In the genomic region with DNA sequence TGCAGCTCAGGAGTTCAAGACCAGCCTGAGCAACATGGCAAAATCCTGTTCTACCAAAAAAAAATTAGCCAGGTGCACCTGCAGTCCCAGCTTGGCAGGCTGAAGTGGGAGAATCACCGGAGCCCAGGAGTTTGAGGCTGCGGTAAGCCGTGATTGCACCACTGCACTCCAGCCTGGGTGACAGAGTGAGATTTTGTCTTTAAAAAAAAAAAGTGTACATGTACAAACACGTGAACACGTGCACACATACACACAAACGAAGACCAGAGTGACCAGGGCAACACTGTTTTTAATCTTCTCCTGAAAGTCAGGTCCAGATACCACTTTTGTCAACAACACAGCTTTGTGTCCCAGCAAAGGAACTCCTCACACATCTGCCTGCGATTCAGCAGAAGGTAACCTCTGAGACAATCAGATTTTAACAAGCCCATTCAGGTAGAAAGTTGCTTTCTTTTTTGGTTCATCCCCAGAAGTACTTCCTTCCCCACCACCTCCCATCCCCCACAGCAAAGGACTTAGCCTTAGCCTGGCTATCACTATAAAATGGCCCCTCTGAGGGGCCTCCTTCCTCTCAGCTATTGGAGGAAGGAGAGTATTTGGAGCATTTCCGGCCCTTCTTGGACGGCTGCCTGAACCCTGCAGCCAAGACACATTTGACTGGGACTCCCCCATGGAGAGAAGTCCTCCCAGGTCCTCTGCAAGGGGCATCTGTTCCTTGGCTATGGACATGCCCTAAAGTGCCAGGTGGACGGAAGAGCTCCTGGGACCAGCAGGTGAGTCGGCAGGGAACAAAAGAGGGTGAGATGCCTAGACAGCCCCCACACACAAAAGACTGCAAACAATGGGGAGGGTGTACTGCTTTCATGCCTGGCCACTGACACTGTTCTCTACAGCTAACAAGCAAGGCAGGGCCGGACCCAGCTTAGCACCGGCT, we compare ENCODE assay signal across 3 cellular contexts.
TF ChIP-seq lines count a peak whose summit lies in the region.

No MANE protein-coding gene starts in this region.

TF ChIP-seq in liver, 16 proteins besides CTCF, POLR2A, EP300 and RAD21:
- TF ChIP-seq, protein P1, sequence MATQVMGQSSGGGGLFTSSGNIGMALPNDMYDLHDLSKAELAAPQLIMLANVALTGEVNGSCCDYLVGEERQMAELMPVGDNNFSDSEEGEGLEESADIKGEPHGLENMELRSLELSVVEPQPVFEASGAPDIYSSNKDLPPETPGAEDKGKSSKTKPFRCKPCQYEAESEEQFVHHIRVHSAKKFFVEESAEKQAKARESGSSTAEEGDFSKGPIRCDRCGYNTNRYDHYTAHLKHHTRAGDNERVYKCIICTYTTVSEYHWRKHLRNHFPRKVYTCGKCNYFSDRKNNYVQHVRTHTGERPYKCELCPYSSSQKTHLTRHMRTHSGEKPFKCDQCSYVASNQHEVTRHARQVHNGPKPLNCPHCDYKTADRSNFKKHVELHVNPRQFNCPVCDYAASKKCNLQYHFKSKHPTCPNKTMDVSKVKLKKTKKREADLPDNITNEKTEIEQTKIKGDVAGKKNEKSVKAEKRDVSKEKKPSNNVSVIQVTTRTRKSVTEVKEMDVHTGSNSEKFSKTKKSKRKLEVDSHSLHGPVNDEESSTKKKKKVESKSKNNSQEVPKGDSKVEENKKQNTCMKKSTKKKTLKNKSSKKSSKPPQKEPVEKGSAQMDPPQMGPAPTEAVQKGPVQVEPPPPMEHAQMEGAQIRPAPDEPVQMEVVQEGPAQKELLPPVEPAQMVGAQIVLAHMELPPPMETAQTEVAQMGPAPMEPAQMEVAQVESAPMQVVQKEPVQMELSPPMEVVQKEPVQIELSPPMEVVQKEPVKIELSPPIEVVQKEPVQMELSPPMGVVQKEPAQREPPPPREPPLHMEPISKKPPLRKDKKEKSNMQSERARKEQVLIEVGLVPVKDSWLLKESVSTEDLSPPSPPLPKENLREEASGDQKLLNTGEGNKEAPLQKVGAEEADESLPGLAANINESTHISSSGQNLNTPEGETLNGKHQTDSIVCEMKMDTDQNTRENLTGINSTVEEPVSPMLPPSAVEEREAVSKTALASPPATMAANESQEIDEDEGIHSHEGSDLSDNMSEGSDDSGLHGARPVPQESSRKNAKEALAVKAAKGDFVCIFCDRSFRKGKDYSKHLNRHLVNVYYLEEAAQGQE (IDR thresholded peaks at IDR 0.05), result no peak
- TF ChIP-seq GABPA (IDR thresholded peaks at IDR 0.05 in 1 of 2, conservative IDR thresholded peaks at IDR 0.05 in 1 of 2), result peak in 1 of 2 donors; percentile 31
- TF ChIP-seq HNF4A (conservative IDR thresholded peaks at IDR 0.05), result peak in 1 of 2 donors; percentile 23
- peak; percentile 76 for TF ChIP-seq YY1 (IDR thresholded peaks at IDR 0.05)

TF ChIP-seq in HepG2, 621 proteins besides CTCF, POLR2A, EP300 and RAD21:
- TF ChIP-seq ZNF382 (CRISPR knock-in tag; IDR thresholded peaks at IDR 0.05; ENCODE audit: borderline replicate concordance) (no peak), PAF1 (CRISPR knock-in tag; IDR thresholded peaks at IDR 0.05) (no peak), ZKSCAN8 (CRISPR knock-in tag; IDR thresholded peaks at IDR 0.05; ENCODE audit: borderline replicate concordance) (no peak), ZNF841 (CRISPR knock-in tag; IDR thresholded peaks at IDR 0.05; ENCODE audit: borderline replicate concordance) (no peak), HMG20A (CRISPR knock-in tag; IDR thresholded peaks at IDR 0.05; ENCODE audit: borderline replicate concordance) (no peak)
- TF ChIP-seq, protein P2, sequence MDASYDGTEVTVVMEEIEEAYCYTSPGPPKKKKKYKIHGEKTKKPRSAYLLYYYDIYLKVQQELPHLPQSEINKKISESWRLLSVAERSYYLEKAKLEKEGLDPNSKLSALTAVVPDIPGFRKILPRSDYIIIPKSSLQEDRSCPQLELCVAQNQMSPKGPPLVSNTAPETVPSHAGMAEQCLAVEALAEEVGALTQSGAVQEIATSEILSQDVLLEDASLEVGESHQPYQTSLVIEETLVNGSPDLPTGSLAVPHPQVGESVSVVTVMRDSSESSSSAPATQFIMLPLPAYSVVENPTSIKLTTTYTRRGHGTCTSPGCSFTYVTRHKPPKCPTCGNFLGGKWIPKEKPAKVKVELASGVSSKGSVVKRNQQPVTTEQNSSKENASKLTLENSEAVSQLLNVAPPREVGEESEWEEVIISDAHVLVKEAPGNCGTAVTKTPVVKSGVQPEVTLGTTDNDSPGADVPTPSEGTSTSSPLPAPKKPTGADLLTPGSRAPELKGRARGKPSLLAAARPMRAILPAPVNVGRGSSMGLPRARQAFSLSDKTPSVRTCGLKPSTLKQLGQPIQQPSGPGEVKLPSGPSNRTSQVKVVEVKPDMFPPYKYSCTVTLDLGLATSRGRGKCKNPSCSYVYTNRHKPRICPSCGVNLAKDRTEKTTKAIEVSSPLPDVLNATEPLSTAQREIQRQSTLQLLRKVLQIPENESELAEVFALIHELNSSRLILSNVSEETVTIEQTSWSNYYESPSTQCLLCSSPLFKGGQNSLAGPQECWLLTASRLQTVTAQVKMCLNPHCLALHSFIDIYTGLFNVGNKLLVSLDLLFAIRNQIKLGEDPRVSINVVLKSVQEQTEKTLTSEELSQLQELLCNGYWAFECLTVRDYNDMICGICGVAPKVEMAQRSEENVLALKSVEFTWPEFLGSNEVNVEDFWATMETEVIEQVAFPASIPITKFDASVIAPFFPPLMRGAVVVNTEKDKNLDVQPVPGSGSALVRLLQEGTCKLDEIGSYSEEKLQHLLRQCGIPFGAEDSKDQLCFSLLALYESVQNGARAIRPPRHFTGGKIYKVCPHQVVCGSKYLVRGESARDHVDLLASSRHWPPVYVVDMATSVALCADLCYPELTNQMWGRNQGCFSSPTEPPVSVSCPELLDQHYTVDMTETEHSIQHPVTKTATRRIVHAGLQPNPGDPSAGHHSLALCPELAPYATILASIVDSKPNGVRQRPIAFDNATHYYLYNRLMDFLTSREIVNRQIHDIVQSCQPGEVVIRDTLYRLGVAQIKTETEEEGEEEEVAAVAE (CRISPR knock-in tag; IDR thresholded peaks at IDR 0.05; ENCODE audit: borderline replicate concordance), result no peak
- TF ChIP-seq, protein P3, sequence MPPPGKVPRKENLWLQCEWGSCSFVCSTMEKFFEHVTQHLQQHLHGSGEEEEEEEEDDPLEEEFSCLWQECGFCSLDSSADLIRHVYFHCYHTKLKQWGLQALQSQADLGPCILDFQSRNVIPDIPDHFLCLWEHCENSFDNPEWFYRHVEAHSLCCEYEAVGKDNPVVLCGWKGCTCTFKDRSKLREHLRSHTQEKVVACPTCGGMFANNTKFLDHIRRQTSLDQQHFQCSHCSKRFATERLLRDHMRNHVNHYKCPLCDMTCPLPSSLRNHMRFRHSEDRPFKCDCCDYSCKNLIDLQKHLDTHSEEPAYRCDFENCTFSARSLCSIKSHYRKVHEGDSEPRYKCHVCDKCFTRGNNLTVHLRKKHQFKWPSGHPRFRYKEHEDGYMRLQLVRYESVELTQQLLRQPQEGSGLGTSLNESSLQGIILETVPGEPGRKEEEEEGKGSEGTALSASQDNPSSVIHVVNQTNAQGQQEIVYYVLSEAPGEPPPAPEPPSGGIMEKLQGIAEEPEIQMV (CRISPR knock-in tag; IDR thresholded peaks at IDR 0.05; ENCODE audit: low read depth), result no peak
- TF ChIP-seq, protein P4, sequence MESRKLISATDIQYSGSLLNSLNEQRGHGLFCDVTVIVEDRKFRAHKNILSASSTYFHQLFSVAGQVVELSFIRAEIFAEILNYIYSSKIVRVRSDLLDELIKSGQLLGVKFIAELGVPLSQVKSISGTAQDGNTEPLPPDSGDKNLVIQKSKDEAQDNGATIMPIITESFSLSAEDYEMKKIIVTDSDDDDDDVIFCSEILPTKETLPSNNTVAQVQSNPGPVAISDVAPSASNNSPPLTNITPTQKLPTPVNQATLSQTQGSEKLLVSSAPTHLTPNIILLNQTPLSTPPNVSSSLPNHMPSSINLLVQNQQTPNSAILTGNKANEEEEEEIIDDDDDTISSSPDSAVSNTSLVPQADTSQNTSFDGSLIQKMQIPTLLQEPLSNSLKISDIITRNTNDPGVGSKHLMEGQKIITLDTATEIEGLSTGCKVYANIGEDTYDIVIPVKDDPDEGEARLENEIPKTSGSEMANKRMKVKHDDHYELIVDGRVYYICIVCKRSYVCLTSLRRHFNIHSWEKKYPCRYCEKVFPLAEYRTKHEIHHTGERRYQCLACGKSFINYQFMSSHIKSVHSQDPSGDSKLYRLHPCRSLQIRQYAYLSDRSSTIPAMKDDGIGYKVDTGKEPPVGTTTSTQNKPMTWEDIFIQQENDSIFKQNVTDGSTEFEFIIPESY (CRISPR knock-in tag; IDR thresholded peaks at IDR 0.05), result no peak

TF ChIP-seq in HEK293, 187 proteins besides CTCF, POLR2A, EP300 and RAD21 (continues in another document):
- TF ChIP-seq MYNN (tag by site-specific recombination; IDR thresholded peaks at IDR 0.05; ENCODE audit: borderline replicate concordance) (no peak), IKZF3 (tag by site-specific recombination; IDR thresholded peaks at IDR 0.05) (peak; percentile 61), ZNF239 (tag by site-specific recombination; IDR thresholded peaks at IDR 0.05) (no peak), ZNF23 (tag by site-specific recombination; IDR thresholded peaks at IDR 0.05; ENCODE audit: borderline replicate concordance) (no peak), GLIS2 (tag by site-specific recombination; IDR thresholded peaks at IDR 0.05) (peak; percentile 46; the same call in 1 of the 2 replicates), HOXA7 (CRISPR knock-in tag; IDR thresholded peaks at IDR 0.05; ENCODE audit: borderline replicate concordance) (no peak), KLF1 (tag by site-specific recombination; IDR thresholded peaks at IDR 0.05) (no peak), ZNF585B (tag by site-specific recombination; IDR thresholded peaks at IDR 0.05) (no peak), ZNF76 (tag by site-specific recombination; IDR thresholded peaks at IDR 0.05; ENCODE audit: borderline replicate concordance, low read depth) (no peak), ZNF777 (tag by site-specific recombination; IDR thresholded peaks at IDR 0.05; ENCODE audit: borderline replicate concordance) (no peak), ZNF121 (tag by site-specific recombination; IDR thresholded peaks at IDR 0.05) (no peak), ZEB2 (tag by site-specific recombination; IDR thresholded peaks at IDR 0.05) (no peak), ZIC2 (tag by site-specific recombination; IDR thresholded peaks at IDR 0.05) (peak; percentile 79), ZNF302 (tag by site-specific recombination; IDR thresholded peaks at IDR 0.05; ENCODE audit: low read depth) (no peak), ZNF791 (tag by site-specific recombination; IDR thresholded peaks at IDR 0.05) (no peak), ZNF174 (tag by site-specific recombination; IDR thresholded peaks at IDR 0.05) (no peak), ZNF426 (tag by site-specific recombination; IDR thresholded peaks at IDR 0.05) (no peak), ZNF350 (tag by site-specific recombination; IDR thresholded peaks at IDR 0.05) (no peak)
- TF ChIP-seq, protein P5, sequence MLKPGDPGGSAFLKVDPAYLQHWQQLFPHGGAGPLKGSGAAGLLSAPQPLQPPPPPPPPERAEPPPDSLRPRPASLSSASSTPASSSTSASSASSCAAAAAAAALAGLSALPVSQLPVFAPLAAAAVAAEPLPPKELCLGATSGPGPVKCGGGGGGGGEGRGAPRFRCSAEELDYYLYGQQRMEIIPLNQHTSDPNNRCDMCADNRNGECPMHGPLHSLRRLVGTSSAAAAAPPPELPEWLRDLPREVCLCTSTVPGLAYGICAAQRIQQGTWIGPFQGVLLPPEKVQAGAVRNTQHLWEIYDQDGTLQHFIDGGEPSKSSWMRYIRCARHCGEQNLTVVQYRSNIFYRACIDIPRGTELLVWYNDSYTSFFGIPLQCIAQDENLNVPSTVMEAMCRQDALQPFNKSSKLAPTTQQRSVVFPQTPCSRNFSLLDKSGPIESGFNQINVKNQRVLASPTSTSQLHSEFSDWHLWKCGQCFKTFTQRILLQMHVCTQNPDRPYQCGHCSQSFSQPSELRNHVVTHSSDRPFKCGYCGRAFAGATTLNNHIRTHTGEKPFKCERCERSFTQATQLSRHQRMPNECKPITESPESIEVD (tag by site-specific recombination; IDR thresholded peaks at IDR 0.05), result no peak
- TF ChIP-seq, protein P6, sequence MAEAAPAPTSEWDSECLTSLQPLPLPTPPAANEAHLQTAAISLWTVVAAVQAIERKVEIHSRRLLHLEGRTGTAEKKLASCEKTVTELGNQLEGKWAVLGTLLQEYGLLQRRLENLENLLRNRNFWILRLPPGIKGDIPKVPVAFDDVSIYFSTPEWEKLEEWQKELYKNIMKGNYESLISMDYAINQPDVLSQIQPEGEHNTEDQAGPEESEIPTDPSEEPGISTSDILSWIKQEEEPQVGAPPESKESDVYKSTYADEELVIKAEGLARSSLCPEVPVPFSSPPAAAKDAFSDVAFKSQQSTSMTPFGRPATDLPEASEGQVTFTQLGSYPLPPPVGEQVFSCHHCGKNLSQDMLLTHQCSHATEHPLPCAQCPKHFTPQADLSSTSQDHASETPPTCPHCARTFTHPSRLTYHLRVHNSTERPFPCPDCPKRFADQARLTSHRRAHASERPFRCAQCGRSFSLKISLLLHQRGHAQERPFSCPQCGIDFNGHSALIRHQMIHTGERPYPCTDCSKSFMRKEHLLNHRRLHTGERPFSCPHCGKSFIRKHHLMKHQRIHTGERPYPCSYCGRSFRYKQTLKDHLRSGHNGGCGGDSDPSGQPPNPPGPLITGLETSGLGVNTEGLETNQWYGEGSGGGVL (tag by site-specific recombination; IDR thresholded peaks at IDR 0.05), result no peak
- TF ChIP-seq, protein P7, sequence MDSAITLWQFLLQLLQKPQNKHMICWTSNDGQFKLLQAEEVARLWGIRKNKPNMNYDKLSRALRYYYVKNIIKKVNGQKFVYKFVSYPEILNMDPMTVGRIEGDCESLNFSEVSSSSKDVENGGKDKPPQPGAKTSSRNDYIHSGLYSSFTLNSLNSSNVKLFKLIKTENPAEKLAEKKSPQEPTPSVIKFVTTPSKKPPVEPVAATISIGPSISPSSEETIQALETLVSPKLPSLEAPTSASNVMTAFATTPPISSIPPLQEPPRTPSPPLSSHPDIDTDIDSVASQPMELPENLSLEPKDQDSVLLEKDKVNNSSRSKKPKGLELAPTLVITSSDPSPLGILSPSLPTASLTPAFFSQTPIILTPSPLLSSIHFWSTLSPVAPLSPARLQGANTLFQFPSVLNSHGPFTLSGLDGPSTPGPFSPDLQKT (IDR thresholded peaks at IDR 0.05; ENCODE audit: borderline replicate concordance, low read depth, low read length), result no peak
- TF ChIP-seq, protein P8, sequence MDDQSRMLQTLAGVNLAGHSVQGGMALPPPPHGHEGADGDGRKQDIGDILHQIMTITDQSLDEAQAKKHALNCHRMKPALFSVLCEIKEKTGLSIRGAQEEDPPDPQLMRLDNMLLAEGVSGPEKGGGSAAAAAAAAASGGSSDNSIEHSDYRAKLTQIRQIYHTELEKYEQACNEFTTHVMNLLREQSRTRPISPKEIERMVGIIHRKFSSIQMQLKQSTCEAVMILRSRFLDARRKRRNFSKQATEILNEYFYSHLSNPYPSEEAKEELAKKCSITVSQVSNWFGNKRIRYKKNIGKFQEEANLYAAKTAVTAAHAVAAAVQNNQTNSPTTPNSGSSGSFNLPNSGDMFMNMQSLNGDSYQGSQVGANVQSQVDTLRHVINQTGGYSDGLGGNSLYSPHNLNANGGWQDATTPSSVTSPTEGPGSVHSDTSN (CRISPR knock-in tag; IDR thresholded peaks at IDR 0.05), result no peak
- TF ChIP-seq, protein P9, sequence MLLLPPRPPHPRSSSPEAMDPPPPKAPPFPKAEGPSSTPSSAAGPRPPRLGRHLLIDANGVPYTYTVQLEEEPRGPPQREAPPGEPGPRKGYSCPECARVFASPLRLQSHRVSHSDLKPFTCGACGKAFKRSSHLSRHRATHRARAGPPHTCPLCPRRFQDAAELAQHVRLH (tag by site-specific recombination; IDR thresholded peaks at IDR 0.05), result no peak
- TF ChIP-seq, protein P10, sequence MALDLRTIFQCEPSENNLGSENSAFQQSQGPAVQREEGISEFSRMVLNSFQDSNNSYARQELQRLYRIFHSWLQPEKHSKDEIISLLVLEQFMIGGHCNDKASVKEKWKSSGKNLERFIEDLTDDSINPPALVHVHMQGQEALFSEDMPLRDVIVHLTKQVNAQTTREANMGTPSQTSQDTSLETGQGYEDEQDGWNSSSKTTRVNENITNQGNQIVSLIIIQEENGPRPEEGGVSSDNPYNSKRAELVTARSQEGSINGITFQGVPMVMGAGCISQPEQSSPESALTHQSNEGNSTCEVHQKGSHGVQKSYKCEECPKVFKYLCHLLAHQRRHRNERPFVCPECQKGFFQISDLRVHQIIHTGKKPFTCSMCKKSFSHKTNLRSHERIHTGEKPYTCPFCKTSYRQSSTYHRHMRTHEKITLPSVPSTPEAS (tag by site-specific recombination; IDR thresholded peaks at IDR 0.05), result no peak
